ENCODE assay signal across 1 cellular context in the genomic region with DNA sequence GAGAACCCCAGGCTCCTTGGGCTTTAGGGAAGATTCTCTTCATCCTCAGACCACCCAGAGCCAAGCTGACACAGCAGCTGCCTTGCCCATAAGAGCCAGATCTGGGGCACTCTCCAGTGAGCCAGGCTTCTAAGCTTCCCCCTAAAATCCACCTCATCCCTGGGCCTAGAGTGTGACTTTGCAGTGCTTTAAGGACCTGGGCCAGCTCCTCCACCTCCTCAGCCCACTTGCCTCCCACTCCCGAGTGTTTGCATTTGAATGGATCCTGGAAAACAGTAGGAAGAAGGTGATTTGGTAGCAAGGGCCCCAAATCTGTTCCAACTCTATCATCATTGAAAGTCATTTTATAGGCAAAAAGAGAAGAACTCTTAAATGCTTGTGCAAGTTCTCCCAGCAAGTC.
TF ChIP-seq lines count a peak whose summit lies in the region.

No MANE protein-coding gene starts in this region.

TF ChIP-seq in Ishikawa, 13 proteins besides CTCF, POLR2A, EP300 and RAD21 (continued from another document):
- TF ChIP-seq ZBTB7A (IDR thresholded peaks at IDR 0.05; ENCODE audit: low read depth), result no peak
